ENCODE assay signal across 16 cellular contexts in the genomic region with DNA sequence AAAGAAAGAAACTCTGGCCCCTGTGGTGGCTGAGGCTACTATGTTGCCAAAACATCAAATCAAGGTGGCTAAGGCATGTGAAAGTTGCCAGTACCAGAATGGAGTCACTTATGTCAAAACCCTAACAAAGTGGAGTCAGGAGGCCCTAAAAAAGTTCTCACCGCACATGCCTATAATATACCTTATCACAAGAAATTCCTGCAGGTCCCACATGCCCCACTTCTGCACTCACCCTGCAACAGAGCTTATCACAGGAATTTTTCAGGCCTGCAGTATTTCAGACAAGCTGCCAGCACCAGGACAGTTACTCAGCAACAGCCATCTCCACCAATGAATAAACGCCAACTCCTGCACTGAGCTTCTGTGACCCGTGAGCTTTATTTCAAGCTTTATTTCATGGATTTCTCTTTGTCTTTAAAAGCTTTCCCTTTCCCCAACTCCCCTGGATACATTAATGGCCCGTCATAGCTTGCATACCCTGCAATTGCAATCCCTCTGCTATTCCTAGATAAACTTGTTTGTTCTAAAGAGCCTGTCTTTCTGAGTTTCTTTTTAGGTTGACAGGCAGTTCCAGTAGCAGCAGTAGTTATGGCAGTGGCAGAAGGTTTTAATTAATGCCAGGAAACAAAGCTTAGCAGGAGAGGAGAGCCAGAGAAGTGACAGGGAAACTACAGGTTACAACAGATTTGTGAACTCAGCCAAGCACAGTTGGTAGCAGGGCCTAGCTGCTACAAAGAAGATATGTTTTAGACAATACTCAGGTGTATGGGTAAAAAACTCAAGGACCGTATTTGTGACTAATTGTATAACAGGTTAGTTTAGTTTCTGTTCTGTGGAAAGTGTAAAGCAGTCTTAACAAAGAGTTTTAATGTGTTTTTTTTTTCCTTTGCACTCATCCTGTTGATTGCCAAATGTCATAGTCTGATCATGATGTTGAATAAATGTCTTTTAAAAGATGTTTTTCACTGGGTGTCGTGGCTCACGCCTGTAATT. TPM values are rescaled to one million over a fixed set of nuclear protein-coding genes. Genes with fewer than 3 reads are reported as not detected.
A peak's percentile ranks its signal among the peaks of the same experiment; 100 is the strongest.
DNase-seq lines count a peak whose midpoint lies in the region; ATAC-seq and TF ChIP-seq lines count a peak whose summit lies in the region.
"Had no signal": no experiment of that assay in that cellular context is flagged by ENCODE, and none has a peak within 500 bp of the region (broad histone marks: within the 10 kb centered on the region; RNA-seq: fewer than 3 reads in every experiment).

No MANE protein-coding gene starts in this region.

- H3K27ac Mint-ChIP-seq in glutamatergic neuron (ENCODE audit: unreplicated experiment) = no peak overlapping the region
- H3K27ac Mint-ChIP-seq: activated naive CD8-positive, alpha-beta T cell; natural killer cell treated with Interleukin-12 subunit alpha and Interleukin-12 subunit beta and Interleukin-15 and Interleukin-18, amount 100 ng/mL, for 72 hours had no signal

- no peaks in the 10 kb centered on the region for H3K27me3 ChIP-seq in psoas muscle (ENCODE audit: insufficient read depth in 3 of 3, low read length in 2 of 3)

- no peak for ATAC-seq in psoas muscle
- ATAC-seq: natural killer cell treated with Interleukin-12 subunit alpha and Interleukin-12 subunit beta and Interleukin-15 and Interleukin-18, amount 100 ng/mL, for 72 hours had no signal

- H3K4me1 Mint-ChIP-seq in glutamatergic neuron (ENCODE audit: low read depth, unreplicated experiment) = no peaks in the 10 kb centered on the region

- no peaks in the 10 kb centered on the region for H3K4me1 ChIP-seq in psoas muscle

- WGBS in psoas muscle, 3 donors = 84 to 89% (median 87%) methylated on average over 7 of the region's 7 CpGs

- TF ChIP-seq CTCF in foreskin fibroblast (IDR thresholded peaks at IDR 0.05; ENCODE audit: low read depth, low read length) = no peak
- TF ChIP-seq CTCF in GM20000 (IDR thresholded peaks at IDR 0.05; ENCODE audit: extremely low read depth, missing control alignments) = no peak
- no peak for TF ChIP-seq CTCF in glutamatergic neuron (IDR thresholded peaks at IDR 0.05; ENCODE audit: partially characterized antibody, unreplicated experiment)
- no peak for TF ChIP-seq CTCF in psoas muscle (IDR thresholded peaks at IDR 0.05)

- intact Hi-C loops in psoas muscle (cut with DNase I) = no loop called here

- no peaks in the 10 kb centered on the region for H3K36me3 Mint-ChIP-seq in glutamatergic neuron (ENCODE audit: unreplicated experiment)

- DNase-seq in AG08395 (ENCODE audit: low spot score) (peak; percentile 20), astrocyte of the hippocampus (ENCODE audit: low read depth, low spot score) (peak; percentile 82), foreskin fibroblast (peak; percentile 35 to 65), mucosa of gallbladder (ENCODE audit: low spot score) (peak; percentile 37), GM20000 (ENCODE audit: low spot score) (no peak), glutamatergic neuron (no peak), psoas muscle (no peak)
- no peak for DNase-seq in stimulated activated CD4-positive, alpha-beta T cell treated with anti-CD3 and anti-CD28 coated beads, Interleukin-4, amount 100 ng/mL, for 24 hours
- DNase-seq: ACHN; NCI-H510A treated with DMSO at 0.1 percent for 48 hours; RPMI8226; stimulated activated CD8-positive, alpha-beta memory T cell treated with anti-CD3 and anti-CD28 coated beads, Interleukin-4, amount 100 ng/mL, for 48 hours had no signal

- no peak overlapping the region for H3K4me3 ChIP-seq in foreskin fibroblast (ENCODE audit: low read depth in 1 of 2, low read length in 2 of 2)
- no peak overlapping the region for H3K4me3 ChIP-seq in psoas muscle

- no peaks in the 10 kb centered on the region for H3K9me3 Mint-ChIP-seq in glutamatergic neuron (ENCODE audit: unreplicated experiment)
- H3K9me3 Mint-ChIP-seq: natural killer cell treated with Interleukin-12 subunit alpha and Interleukin-12 subunit beta and Interleukin-15 and Interleukin-18, amount 100 ng/mL, for 72 hours had no signal

- H3K27me3 Mint-ChIP-seq in glutamatergic neuron (ENCODE audit: unreplicated experiment) = no peaks in the 10 kb centered on the region
- H3K27me3 Mint-ChIP-seq: activated naive CD8-positive, alpha-beta T cell; natural killer cell treated with Interleukin-12 subunit alpha and Interleukin-12 subunit beta and Interleukin-15 and Interleukin-18, amount 100 ng/mL, for 72 hours had no signal

- H3K4me3 Mint-ChIP-seq in glutamatergic neuron (ENCODE audit: unreplicated experiment) = no peak overlapping the region
- H3K4me3 Mint-ChIP-seq: activated naive CD8-positive, alpha-beta T cell; natural killer cell treated with Interleukin-12 subunit alpha and Interleukin-12 subunit beta and Interleukin-15 and Interleukin-18, amount 100 ng/mL, for 72 hours had no signal

- no peaks in the 10 kb centered on the region for H3K9me3 ChIP-seq in psoas muscle

- no peaks in the 10 kb centered on the region for H3K36me3 ChIP-seq in psoas muscle (ENCODE audit: insufficient read depth in 1 of 2, low read depth in 1 of 2)

- no peak overlapping the region for H3K27ac ChIP-seq in psoas muscle

RNA-seq across cellular contexts. Expression of a gene that starts 15.9 kb away (rescaled TPM):
- total RNA-seq in mucosa of gallbladder (22.0 TPM), glutamatergic neuron (ENCODE audit: unreplicated experiment) (9.6 TPM), psoas muscle (10 to 100 TPM in 2 of 4 donors, 1 to 10 TPM in 2; 7.5 to 15.6 (median 9.8) TPM)
- 10 to 100 TPM; 12.5 to 14.0 (median 12.5) TPM for polyA plus RNA-seq in psoas muscle

RNA-seq across cellular contexts. Expression of a gene that starts 28.6 kb away (rescaled TPM):
- total RNA-seq in mucosa of gallbladder = not detected
- total RNA-seq in glutamatergic neuron (ENCODE audit: unreplicated experiment) = not detected
- total RNA-seq in psoas muscle = not detected
- polyA plus RNA-seq in psoas muscle = not detected
- total RNA-seq: activated CD8-positive, alpha-beta memory T cell treated with anti-CD3 and anti-CD28 coated beads for 36 hours; natural killer cell treated with Interleukin-12 subunit alpha and Interleukin-12 subunit beta and Interleukin-15 and Interleukin-18, amount 100 ng/mL, for 72 hours; urinary bladder had no signal
- polyA plus RNA-seq: urinary bladder had no signal

Comparison
In these comparisons a context has a peak if more than half of its experiments do, and no peak if none do; other contexts are left out.
1. DNase-seq: peak in AG08395 (single experiment), astrocyte of the hippocampus (single experiment), foreskin fibroblast (2 of 2) and mucosa of gallbladder (single experiment); none in GM20000 (single experiment), glutamatergic neuron (single experiment), psoas muscle (0 of 2) and stimulated activated CD4-positive, alpha-beta T cell treated with anti-CD3 and anti-CD28 coated beads, Interleukin-4, amount 100 ng/mL, for 24 hours (single experiment).